Comparison of ENCODE assay signal across 27 cellular contexts in genomic region chr1:116871772-116872146, GRCh38. TPM values are rescaled to one million over a fixed set of nuclear protein-coding genes. Genes with fewer than 3 reads are reported as not detected.
A peak's percentile ranks its signal among the peaks of the same experiment; 100 is the strongest.
DNase-seq lines count a peak whose midpoint lies in the region; ATAC-seq and TF ChIP-seq lines count a peak whose summit lies in the region.
"Had no signal": no experiment of that assay in that cellular context is flagged by ENCODE, and none has a peak within 500 bp of the region (broad histone marks: within the 10 kb centered on the region; RNA-seq: fewer than 3 reads in every experiment).

No MANE protein-coding gene starts in this region.

- intact Hi-C loops in sciatic nerve (cut with DNase I), result no loop called here

- H3K4me3 Mint-ChIP-seq in T-helper 17 cell, result no peak overlapping the region
- H3K4me3 Mint-ChIP-seq: activated CD4-positive, alpha-beta memory T cell treated with anti-CD3 and anti-CD28 coated beads, Interleukin-2, amount 10 ng/mL, durations not matched to agents 7 days and 5 days; dendritic cell treated with granulocyte-macrophage colony-stimulating factor and Interleukin-4, amounts not matched to agents 40 ng/mL and 50 ng/mL, for 4 days; endodermal cell; stimulated activated naive CD8-positive, alpha-beta T cell treated with anti-CD3 and anti-CD28 coated beads, Interleukin-15, Interleukin-2, amounts not matched to agents 100 ng/mL and 50 ng/mL, for 24 hours had no signal

- H3K27me3 ChIP-seq in BLaER1 treated with 17β-estradiol and CSF1 and Interleukin-3, amounts not matched to agents 10 nM and 100 nM, result no peaks in the 10 kb centered on the region
- H3K27me3 ChIP-seq: esophagus squamous epithelium, thyroid gland had no signal

- ATAC-seq in T-helper 17 cell (no peak), sciatic nerve (peak; percentile 85)
- ATAC-seq: activated naive CD4-positive, alpha-beta T cell treated with anti-CD3 and anti-CD28 coated beads, Interleukin-2, amount 50 U/mL, for 72 hours; mucosa of descending colon; SK-N-SH treated with all-trans-retinoic acid at 6 μM for 48 hours had no signal

- no peak for TF ChIP-seq CTCF in fibroblast of villous mesenchyme (IDR thresholded peaks at IDR 0.05; ENCODE audit: insufficient read depth, low read depth, low read length)

- peaks cover 44 to 63% (median 55%) of the 10 kb centered on the region in 10 experiments for H3K4me1 ChIP-seq in BLaER1 treated with 17β-estradiol and CSF1 and Interleukin-3, amounts not matched to agents 10 nM and 100 nM

- no peaks in the 10 kb centered on the region; a peak in 1 of 22 replicates for H3K36me3 ChIP-seq in BLaER1 treated with 17β-estradiol and CSF1 and Interleukin-3, amounts not matched to agents 10 nM and 100 nM
- H3K36me3 ChIP-seq: esophagus squamous epithelium, thyroid gland had no signal

- peak overlapping the region; percentile 14 for H3K27ac Mint-ChIP-seq in T-helper 17 cell
- H3K27ac Mint-ChIP-seq: activated CD4-positive, alpha-beta memory T cell treated with anti-CD3 and anti-CD28 coated beads, Interleukin-2, amount 10 ng/mL, durations not matched to agents 7 days and 5 days; activated naive CD4-positive, alpha-beta T cell treated with anti-CD3 and anti-CD28 coated beads, Interleukin-2, amount 50 U/mL, for 72 hours; activated T-helper 2 cell treated with anti-CD3 and anti-CD28 coated beads, Interferon-gamma antibody, Interleukin-2, Interleukin-4, amounts not matched to agents 10 μg/mL and 5 μg/mL and 100 μg/mL, durations not matched to agents 14 hours and 24 hours and 36 hours; dendritic cell treated with granulocyte-macrophage colony-stimulating factor and Interleukin-4, amounts not matched to agents 40 ng/mL and 50 ng/mL, for 4 days; endodermal cell; progenitor cell of endocrine pancreas had no signal

- H4K20me1 ChIP-seq in BLaER1 treated with 17β-estradiol and CSF1 and Interleukin-3, amounts not matched to agents 10 nM and 100 nM, result no peaks in the 10 kb centered on the region

- no peaks in the 10 kb centered on the region for H3K36me3 Mint-ChIP-seq in T-helper 17 cell (ENCODE audit: low read depth)

- H3K4me2 ChIP-seq in BLaER1 treated with 17β-estradiol and CSF1 and Interleukin-3, amounts not matched to agents 10 nM and 100 nM, result peak overlapping the region in 6 of 11 experiments; percentile 12 to 66 (median 42); a peak in 10 of 22 replicates

- peaks cover 11% of the 10 kb centered on the region for H3K4me1 Mint-ChIP-seq in T-helper 17 cell
- H3K4me1 Mint-ChIP-seq: endodermal cell had no signal

- no peak for DNase-seq in T-helper 17 cell
- DNase-seq in fibroblast of villous mesenchyme (ENCODE audit: low read depth), result peak; percentile 72
- DNase-seq in sciatic nerve (ENCODE audit: low spot score), result no peak
- DNase-seq in ureter (ENCODE audit: low spot score), result no peak
- DNase-seq in NCI-H2196 treated with DMSO at 0.1 percent for 48 hours (lab: John Stamatoyannopoulos, UW; ENCODE audit: unreplicated experiment), result no peak
- DNase-seq in activated effector memory CD4-positive, alpha-beta T cell treated with Interleukin-2 at 50 U/mL for 16 hours, result no peak
- DNase-seq: activated CD4-positive, alpha-beta memory T cell treated with anti-CD3 and anti-CD28 coated beads, Interleukin-2, amount 10 ng/mL, durations not matched to agents 7 days and 5 days; activated CD4-positive, CD25-positive, alpha-beta regulatory T cell treated with anti-CD3 and anti-CD28 coated beads, Interleukin-2, amount 50 U/mL, for 72 hours; activated CD8-positive, alpha-beta memory T cell treated with anti-CD3 and anti-CD28 coated beads, Interleukin-2, amount 50 U/mL, for 48 hours; central memory CD4-positive, alpha-beta T cell; DMS53; endodermal cell; esophagus squamous epithelium; islet precursor cell; mucosa of descending colon; NCI-H1417 treated with DMSO at 0.1 percent for 48 hours; NCI-H2081; T-helper 2 cell; thyroid gland had no signal

- H3K27me3 Mint-ChIP-seq in T-helper 17 cell, result no peaks in the 10 kb centered on the region
- H3K27me3 Mint-ChIP-seq: activated CD4-positive, alpha-beta memory T cell treated with anti-CD3 and anti-CD28 coated beads, Interleukin-2, amount 10 ng/mL, durations not matched to agents 7 days and 5 days; progenitor cell of endocrine pancreas; stimulated activated naive CD8-positive, alpha-beta T cell treated with anti-CD3 and anti-CD28 coated beads, Interleukin-15, Interleukin-2, amounts not matched to agents 100 ng/mL and 50 ng/mL, for 24 hours had no signal

- H3K27ac ChIP-seq in BLaER1 treated with 17β-estradiol and CSF1 and Interleukin-3, amounts not matched to agents 10 nM and 100 nM, result no peak overlapping the region
- H3K27ac ChIP-seq: thyroid gland had no signal

- no peak overlapping the region for H3K4me3 ChIP-seq in BLaER1 treated with 17β-estradiol and CSF1 and Interleukin-3, amounts not matched to agents 10 nM and 100 nM
- no peak overlapping the region for H3K4me3 ChIP-seq in fibroblast of villous mesenchyme (ENCODE audit: low read depth, low read length)
- H3K4me3 ChIP-seq: esophagus squamous epithelium, mucosa of descending colon, thyroid gland had no signal

- H3K9ac ChIP-seq in BLaER1 treated with 17β-estradiol and CSF1 and Interleukin-3, amounts not matched to agents 10 nM and 100 nM, result no peak overlapping the region

- peaks cover 14 to 48% (median 23%) of the 10 kb centered on the region in 11 experiments for H3K9me3 ChIP-seq in BLaER1 treated with 17β-estradiol and CSF1 and Interleukin-3, amounts not matched to agents 10 nM and 100 nM (replicated peaks in 1 of 11)
- H3K9me3 ChIP-seq in T-helper 17 cell (ENCODE audit: control insufficient read depth, low read length, poor library complexity, severe bottlenecking), result no peaks in the 10 kb centered on the region
- H3K9me3 ChIP-seq: thyroid gland had no signal

RNA-seq across cellular contexts. Expression of gene PTGFRN, which starts 38.0 kb away (rescaled TPM):
- 1 to 10 TPM in 1 of 2 donors, under 1 TPM in 1; 0.94 to 1.3 TPM for total RNA-seq in T-helper 17 cell
- 22.5 and 22.9 TPM in 2 replicates for total RNA-seq in fibroblast of villous mesenchyme
- 20.4 TPM for total RNA-seq in sciatic nerve
- 103 TPM for total RNA-seq in ureter
- total RNA-seq: OCI-LY7 had no signal
